8 cellular contexts compared by ENCODE assay signal in the genomic region with DNA sequence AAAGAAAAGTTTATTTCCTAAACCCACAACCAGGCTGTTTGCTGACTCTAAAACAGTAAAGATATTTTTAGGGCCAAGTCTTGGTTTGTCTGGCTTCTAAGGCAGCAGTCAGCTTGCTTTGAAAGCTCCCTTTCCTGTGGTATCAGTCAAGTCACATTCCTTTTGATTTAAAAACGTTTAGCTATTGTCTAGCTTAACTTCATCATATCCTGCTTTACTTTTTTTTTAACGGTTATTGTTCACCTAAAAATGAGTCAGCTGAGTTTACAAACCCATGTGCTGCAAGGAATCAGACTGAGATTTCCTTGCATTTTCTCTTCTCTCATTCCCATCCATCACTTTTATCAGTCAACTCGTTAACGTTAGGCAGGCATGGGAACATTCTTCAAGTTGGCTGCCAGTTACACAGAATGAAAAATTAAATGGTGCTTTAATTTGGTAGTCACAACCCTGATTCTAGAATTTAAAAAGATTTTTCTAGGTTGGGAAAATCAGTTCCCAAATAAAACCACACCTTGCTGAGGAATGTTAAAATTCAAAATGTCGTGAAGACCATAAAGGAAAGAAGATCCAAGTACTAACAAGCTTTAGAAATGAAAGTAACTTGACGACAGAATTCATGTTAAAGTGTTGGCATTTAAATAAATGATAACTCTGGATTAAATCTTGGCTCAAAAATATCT. TPM values are rescaled to one million over a fixed set of nuclear protein-coding genes. Genes with fewer than 3 reads are reported as not detected.
A peak's percentile ranks its signal among the peaks of the same experiment; 100 is the strongest.
DNase-seq lines count a peak whose midpoint lies in the region; ATAC-seq and TF ChIP-seq lines count a peak whose summit lies in the region.

No MANE protein-coding gene starts in this region.

- no peak for ATAC-seq in upper lobe of right lung
- no peak for ATAC-seq in GM21786 (IDR thresholded peaks at IDR 0.05; ENCODE audit: unreplicated experiment)
- ATAC-seq in GM18498 (IDR thresholded peaks at IDR 0.05; ENCODE audit: unreplicated experiment), result no peak

- H3K27ac ChIP-seq in upper lobe of right lung, result peak overlapping the region; percentile 69

- peak overlapping the region; percentile 53 for H3K27ac Mint-ChIP-seq in activated naive CD4-positive, alpha-beta T cell treated with anti-CD3 and anti-CD28 coated beads, Interleukin-2, amount 50 U/mL, for 24 hours

- no peaks in the 10 kb centered on the region for H3K36me3 ChIP-seq in kidney epithelial cell (ENCODE audit: control insufficient read depth, insufficient read depth, low read length)
- H3K36me3 ChIP-seq in upper lobe of right lung, result no peaks in the 10 kb centered on the region

- no peaks in the 10 kb centered on the region for H3K9me3 Mint-ChIP-seq in activated naive CD4-positive, alpha-beta T cell treated with anti-CD3 and anti-CD28 coated beads, Interleukin-2, amount 50 U/mL, for 24 hours

- H3K4me1 ChIP-seq in upper lobe of right lung, result peaks cover 53% of the 10 kb centered on the region

- no peak for TF ChIP-seq CTCF in kidney epithelial cell (IDR thresholded peaks at IDR 0.05; ENCODE audit: insufficient read depth, low read length, poor library complexity, severe bottlenecking)
- TF ChIP-seq CTCF in upper lobe of right lung (IDR thresholded peaks at IDR 0.05), result no peak

- no peaks in the 10 kb centered on the region for H3K27me3 Mint-ChIP-seq in activated naive CD4-positive, alpha-beta T cell treated with anti-CD3 and anti-CD28 coated beads, Interleukin-2, amount 50 U/mL, for 24 hours

- no peak for DNase-seq in activated naive CD4-positive, alpha-beta T cell treated with anti-CD3 and anti-CD28 coated beads, Interleukin-2, amount 50 U/mL, for 16 hours
- peak; percentile 97 for DNase-seq in amniotic epithelial cell (ENCODE audit: low read depth)
- DNase-seq in kidney epithelial cell (ENCODE audit: low read depth), result peak; percentile 92
- DNase-seq in upper lobe of right lung, result no peak
- no peak for DNase-seq in NCI-H1417 (lab: John Stamatoyannopoulos, UW)

- H3K27me3 ChIP-seq in kidney epithelial cell (ENCODE audit: control insufficient read depth, insufficient read depth, low read length), result no peaks in the 10 kb centered on the region
- H3K27me3 ChIP-seq in upper lobe of right lung, result no peaks in the 10 kb centered on the region

- no peaks in the 10 kb centered on the region for H3K9me3 ChIP-seq in upper lobe of right lung

- no peak overlapping the region for H3K4me3 ChIP-seq in kidney epithelial cell (ENCODE audit: low read depth, low read length)
- H3K4me3 ChIP-seq in upper lobe of right lung, result no peak overlapping the region

- H3K4me1 Mint-ChIP-seq in activated naive CD4-positive, alpha-beta T cell treated with anti-CD3 and anti-CD28 coated beads, Interleukin-2, amount 50 U/mL, for 24 hours, result peaks cover 82% of the 10 kb centered on the region

- H3K4me3 Mint-ChIP-seq in activated naive CD4-positive, alpha-beta T cell treated with anti-CD3 and anti-CD28 coated beads, Interleukin-2, amount 50 U/mL, for 24 hours, result peak overlapping the region; percentile 45

- intact Hi-C loops in upper lobe of right lung (cut with DNase I), result no loop called here

- peaks cover 2% of the 10 kb centered on the region for H3K36me3 Mint-ChIP-seq in activated naive CD4-positive, alpha-beta T cell treated with anti-CD3 and anti-CD28 coated beads, Interleukin-2, amount 50 U/mL, for 24 hours

RNA-seq across cellular contexts. Expression of a gene that starts 45.9 kb away (rescaled TPM):
- total RNA-seq in kidney epithelial cell (63.6 and 74.6 TPM in 2 replicates), upper lobe of right lung (80.4 TPM)

Comparison
In these comparisons a context has a peak if more than half of its experiments do, and no peak if none do; other contexts are left out.
1. DNase-seq: peak in amniotic epithelial cell (single experiment) and kidney epithelial cell (single experiment); none in activated naive CD4-positive, alpha-beta T cell treated with anti-CD3 and anti-CD28 coated beads, Interleukin-2, amount 50 U/mL, for 16 hours (single experiment), upper lobe of right lung (single experiment) and NCI-H1417 (0 of 3).